ENCODE assay signal across 1 cellular context in the genomic region with DNA sequence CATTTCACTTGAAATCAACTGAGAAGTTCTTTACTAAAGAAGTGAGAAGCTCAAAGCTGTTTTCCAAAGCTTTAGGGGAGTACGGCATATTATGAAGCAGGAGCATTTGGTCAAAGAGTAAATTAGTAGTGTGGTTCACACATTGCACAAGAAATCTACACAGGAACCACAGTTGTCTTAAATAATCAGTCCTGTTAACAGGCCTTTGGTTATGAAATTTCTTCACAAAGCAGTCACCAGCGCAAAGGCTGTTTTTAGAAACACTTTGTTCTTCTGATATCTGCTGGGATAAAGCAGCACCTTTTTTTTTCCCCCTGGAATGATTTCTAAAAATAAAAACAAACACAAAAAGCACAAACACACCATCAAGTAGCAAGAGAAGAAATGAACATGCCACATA.
TF ChIP-seq lines count a peak whose summit lies in the region.

No MANE protein-coding gene starts in this region.

TF ChIP-seq in WTC11, 78 proteins besides CTCF, POLR2A, EP300 and RAD21:
- TF ChIP-seq FOXK1 (CRISPR knock-in tag; IDR thresholded peaks at IDR 0.05) = no peak
- TF ChIP-seq, protein P1, sequence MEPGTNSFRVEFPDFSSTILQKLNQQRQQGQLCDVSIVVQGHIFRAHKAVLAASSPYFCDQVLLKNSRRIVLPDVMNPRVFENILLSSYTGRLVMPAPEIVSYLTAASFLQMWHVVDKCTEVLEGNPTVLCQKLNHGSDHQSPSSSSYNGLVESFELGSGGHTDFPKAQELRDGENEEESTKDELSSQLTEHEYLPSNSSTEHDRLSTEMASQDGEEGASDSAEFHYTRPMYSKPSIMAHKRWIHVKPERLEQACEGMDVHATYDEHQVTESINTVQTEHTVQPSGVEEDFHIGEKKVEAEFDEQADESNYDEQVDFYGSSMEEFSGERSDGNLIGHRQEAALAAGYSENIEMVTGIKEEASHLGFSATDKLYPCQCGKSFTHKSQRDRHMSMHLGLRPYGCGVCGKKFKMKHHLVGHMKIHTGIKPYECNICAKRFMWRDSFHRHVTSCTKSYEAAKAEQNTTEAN (CRISPR knock-in tag; IDR thresholded peaks at IDR 0.05) = no peak
- TF ChIP-seq JUN (CRISPR knock-in tag; IDR thresholded peaks at IDR 0.05) = no peak
- no peak for TF ChIP-seq ZNF263 (CRISPR knock-in tag; IDR thresholded peaks at IDR 0.05; ENCODE audit: low read depth)
- no peak for TF ChIP-seq PRRX2 (CRISPR knock-in tag; IDR thresholded peaks at IDR 0.05)
- TF ChIP-seq ZNF232 (CRISPR knock-in tag; IDR thresholded peaks at IDR 0.05) = no peak
- TF ChIP-seq NFE2L1 (CRISPR knock-in tag; IDR thresholded peaks at IDR 0.05) = no peak
- TF ChIP-seq ZNF396 (CRISPR knock-in tag; IDR thresholded peaks at IDR 0.05; ENCODE audit: borderline replicate concordance) = no peak
- no peak for TF ChIP-seq ZNF138 (CRISPR knock-in tag; conservative IDR thresholded peaks at IDR 0.05)
- TF ChIP-seq, protein P2, sequence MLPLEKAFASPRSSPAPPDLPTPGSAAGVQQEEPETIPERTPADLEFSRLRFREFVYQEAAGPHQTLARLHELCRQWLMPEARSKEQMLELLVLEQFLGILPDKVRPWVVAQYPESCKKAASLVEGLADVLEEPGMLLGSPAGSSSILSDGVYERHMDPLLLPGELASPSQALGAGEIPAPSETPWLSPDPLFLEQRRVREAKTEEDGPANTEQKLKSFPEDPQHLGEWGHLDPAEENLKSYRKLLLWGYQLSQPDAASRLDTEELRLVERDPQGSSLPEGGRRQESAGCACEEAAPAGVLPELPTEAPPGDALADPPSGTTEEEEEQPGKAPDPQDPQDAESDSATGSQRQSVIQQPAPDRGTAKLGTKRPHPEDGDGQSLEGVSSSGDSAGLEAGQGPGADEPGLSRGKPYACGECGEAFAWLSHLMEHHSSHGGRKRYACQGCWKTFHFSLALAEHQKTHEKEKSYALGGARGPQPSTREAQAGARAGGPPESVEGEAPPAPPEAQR (CRISPR knock-in tag; IDR thresholded peaks at IDR 0.05) = no peak
- no peak for TF ChIP-seq NR3C1 (CRISPR knock-in tag; conservative IDR thresholded peaks at IDR 0.05; ENCODE audit: low read depth)
- TF ChIP-seq, protein P3, sequence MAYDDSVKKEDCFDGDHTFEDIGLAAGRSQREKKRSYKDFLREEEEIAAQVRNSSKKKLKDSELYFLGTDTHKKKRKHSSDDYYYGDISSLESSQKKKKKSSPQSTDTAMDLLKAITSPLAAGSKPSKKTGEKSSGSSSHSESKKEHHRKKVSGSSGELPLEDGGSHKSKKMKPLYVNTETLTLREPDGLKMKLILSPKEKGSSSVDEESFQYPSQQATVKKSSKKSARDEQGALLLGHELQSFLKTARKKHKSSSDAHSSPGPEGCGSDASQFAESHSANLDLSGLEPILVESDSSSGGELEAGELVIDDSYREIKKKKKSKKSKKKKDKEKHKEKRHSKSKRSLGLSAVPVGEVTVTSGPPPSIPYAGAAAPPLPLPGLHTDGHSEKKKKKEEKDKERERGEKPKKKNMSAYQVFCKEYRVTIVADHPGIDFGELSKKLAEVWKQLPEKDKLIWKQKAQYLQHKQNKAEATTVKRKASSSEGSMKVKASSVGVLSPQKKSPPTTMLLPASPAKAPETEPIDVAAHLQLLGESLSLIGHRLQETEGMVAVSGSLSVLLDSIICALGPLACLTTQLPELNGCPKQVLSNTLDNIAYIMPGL (CRISPR knock-in tag; IDR thresholded peaks at IDR 0.05) = no peak
- TF ChIP-seq RELA (CRISPR knock-in tag; IDR thresholded peaks at IDR 0.05; ENCODE audit: borderline replicate concordance) = no peak
- TF ChIP-seq, protein P4, sequence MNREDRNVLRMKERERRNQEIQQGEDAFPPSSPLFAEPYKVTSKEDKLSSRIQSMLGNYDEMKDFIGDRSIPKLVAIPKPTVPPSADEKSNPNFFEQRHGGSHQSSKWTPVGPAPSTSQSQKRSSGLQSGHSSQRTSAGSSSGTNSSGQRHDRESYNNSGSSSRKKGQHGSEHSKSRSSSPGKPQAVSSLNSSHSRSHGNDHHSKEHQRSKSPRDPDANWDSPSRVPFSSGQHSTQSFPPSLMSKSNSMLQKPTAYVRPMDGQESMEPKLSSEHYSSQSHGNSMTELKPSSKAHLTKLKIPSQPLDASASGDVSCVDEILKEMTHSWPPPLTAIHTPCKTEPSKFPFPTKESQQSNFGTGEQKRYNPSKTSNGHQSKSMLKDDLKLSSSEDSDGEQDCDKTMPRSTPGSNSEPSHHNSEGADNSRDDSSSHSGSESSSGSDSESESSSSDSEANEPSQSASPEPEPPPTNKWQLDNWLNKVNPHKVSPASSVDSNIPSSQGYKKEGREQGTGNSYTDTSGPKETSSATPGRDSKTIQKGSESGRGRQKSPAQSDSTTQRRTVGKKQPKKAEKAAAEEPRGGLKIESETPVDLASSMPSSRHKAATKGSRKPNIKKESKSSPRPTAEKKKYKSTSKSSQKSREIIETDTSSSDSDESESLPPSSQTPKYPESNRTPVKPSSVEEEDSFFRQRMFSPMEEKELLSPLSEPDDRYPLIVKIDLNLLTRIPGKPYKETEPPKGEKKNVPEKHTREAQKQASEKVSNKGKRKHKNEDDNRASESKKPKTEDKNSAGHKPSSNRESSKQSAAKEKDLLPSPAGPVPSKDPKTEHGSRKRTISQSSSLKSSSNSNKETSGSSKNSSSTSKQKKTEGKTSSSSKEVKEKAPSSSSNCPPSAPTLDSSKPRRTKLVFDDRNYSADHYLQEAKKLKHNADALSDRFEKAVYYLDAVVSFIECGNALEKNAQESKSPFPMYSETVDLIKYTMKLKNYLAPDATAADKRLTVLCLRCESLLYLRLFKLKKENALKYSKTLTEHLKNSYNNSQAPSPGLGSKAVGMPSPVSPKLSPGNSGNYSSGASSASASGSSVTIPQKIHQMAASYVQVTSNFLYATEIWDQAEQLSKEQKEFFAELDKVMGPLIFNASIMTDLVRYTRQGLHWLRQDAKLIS (CRISPR knock-in tag; IDR thresholded peaks at IDR 0.05; ENCODE audit: borderline replicate concordance) = no peak
- no peak for TF ChIP-seq ETV6 (CRISPR knock-in tag; IDR thresholded peaks at IDR 0.05)
- TF ChIP-seq ELF4 (CRISPR knock-in tag; IDR thresholded peaks at IDR 0.05; ENCODE audit: low read depth) = no peak
- TF ChIP-seq, protein P5, sequence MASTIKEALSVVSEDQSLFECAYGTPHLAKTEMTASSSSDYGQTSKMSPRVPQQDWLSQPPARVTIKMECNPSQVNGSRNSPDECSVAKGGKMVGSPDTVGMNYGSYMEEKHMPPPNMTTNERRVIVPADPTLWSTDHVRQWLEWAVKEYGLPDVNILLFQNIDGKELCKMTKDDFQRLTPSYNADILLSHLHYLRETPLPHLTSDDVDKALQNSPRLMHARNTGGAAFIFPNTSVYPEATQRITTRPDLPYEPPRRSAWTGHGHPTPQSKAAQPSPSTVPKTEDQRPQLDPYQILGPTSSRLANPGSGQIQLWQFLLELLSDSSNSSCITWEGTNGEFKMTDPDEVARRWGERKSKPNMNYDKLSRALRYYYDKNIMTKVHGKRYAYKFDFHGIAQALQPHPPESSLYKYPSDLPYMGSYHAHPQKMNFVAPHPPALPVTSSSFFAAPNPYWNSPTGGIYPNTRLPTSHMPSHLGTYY (CRISPR knock-in tag; IDR thresholded peaks at IDR 0.05) = no peak
- no peak for TF ChIP-seq KAT7 (CRISPR knock-in tag; IDR thresholded peaks at IDR 0.05; ENCODE audit: borderline replicate concordance)
